1 cellular context compared by ENCODE assay signal in the genomic region with DNA sequence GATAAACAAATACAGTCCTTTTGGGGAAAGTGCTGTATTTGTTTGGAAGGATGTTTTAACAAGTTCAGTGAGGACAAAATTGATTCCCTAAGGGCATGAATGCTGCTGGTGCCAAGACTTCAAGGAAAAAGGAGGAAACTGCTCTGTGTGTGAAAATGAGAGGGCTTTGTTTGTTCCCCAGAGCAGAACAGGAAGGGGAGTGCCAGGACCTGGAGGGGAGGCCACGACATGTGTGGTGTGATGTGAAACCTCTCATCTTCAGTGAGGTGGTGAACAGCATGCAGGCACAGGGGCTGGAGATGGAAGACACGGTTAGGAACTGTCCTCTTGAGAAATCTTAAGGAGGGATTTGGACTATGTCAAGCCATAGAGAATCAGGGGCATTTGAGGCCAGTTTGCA.
TF ChIP-seq lines count a peak whose summit lies in the region.

No MANE protein-coding gene starts in this region.

TF ChIP-seq in GM12878, 131 proteins besides CTCF, POLR2A, EP300 and RAD21:
- TF ChIP-seq, protein P1, sequence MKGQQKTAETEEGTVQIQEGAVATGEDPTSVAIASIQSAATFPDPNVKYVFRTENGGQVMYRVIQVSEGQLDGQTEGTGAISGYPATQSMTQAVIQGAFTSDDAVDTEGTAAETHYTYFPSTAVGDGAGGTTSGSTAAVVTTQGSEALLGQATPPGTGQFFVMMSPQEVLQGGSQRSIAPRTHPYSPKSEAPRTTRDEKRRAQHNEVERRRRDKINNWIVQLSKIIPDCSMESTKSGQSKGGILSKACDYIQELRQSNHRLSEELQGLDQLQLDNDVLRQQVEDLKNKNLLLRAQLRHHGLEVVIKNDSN (IDR thresholded peaks at IDR 0.05; ENCODE audit: borderline replicate concordance, extremely low read length, insufficient read depth, low read depth, low read length), result no peak
- no peak for TF ChIP-seq SRF (IDR thresholded peaks at IDR 0.05; ENCODE audit: low read depth in 2 of 2, low read length in 2 of 2)
- TF ChIP-seq MTA2 (IDR thresholded peaks at IDR 0.05; ENCODE audit: low read depth), result peak; percentile 33; the same call in 1 of the 2 replicates
- no peak for TF ChIP-seq ZNF217 (IDR thresholded peaks at IDR 0.05)
- no peak for TF ChIP-seq EED (IDR thresholded peaks at IDR 0.05; ENCODE audit: low read depth)
- no peak for TF ChIP-seq JUND (IDR thresholded peaks at IDR 0.05; ENCODE audit: low read depth, low read length)
- TF ChIP-seq IKZF2 (IDR thresholded peaks at IDR 0.05), result peak; percentile 59 to 61; a peak in 2 of 4 replicates
- TF ChIP-seq IKZF1 (conservative IDR thresholded peaks at IDR 0.05), result peak; percentile 52; the same call in 1 of the 2 replicates
- peak; percentile 7; the same call in 1 of the 2 replicates for TF ChIP-seq SPI1 (IDR thresholded peaks at IDR 0.05; ENCODE audit: borderline replicate concordance, insufficient read depth, low read depth, low read length)
